27 cellular contexts compared by ENCODE assay signal in genomic region chr1:107623431-107623830, GRCh38.
"Had no signal": no experiment of that assay in that cellular context is flagged by ENCODE, and none has a peak within 500 bp of the region (broad histone marks: within the 10 kb centered on the region; RNA-seq: fewer than 3 reads in every experiment).

No MANE protein-coding gene starts in this region.

- H3K27ac Mint-ChIP-seq: activated B cell treated with CpG ODN at 0.5 μM for 24 hours; activated CD4-positive, alpha-beta memory T cell treated with anti-CD3 and anti-CD28 coated beads for 36 hours; activated CD4-positive, alpha-beta T cell treated with anti-CD3 and anti-CD28 coated beads, Interleukin-2, amount 10 ng/mL, durations not matched to agents 7 days and 5 days; activated naive CD4-positive, alpha-beta T cell treated with anti-CD3 and anti-CD28 coated beads, Interleukin-2, amount 50 U/mL, for 24 hours; T-cell had no signal

- H3K27me3 ChIP-seq: Peyer's patch had no signal

- H3K9me3 Mint-ChIP-seq: activated B cell treated with CpG ODN at 0.5 μM for 24 hours; activated CD4-positive, alpha-beta memory T cell treated with anti-CD3 and anti-CD28 coated beads for 36 hours; activated CD4-positive, alpha-beta T cell treated with anti-CD3 and anti-CD28 coated beads, Interleukin-2, amount 10 ng/mL, durations not matched to agents 7 days and 5 days; activated naive CD4-positive, alpha-beta T cell treated with anti-CD3 and anti-CD28 coated beads, Interleukin-2, amount 50 U/mL, for 24 hours; T-cell had no signal

- H3K36me3 ChIP-seq: Peyer's patch had no signal

- DNase-seq: activated B cell treated with CpG ODN at 0.5 μM for 24 hours; activated CD4-positive, alpha-beta memory T cell treated with anti-CD3 and anti-CD28 coated beads for 36 hours; activated CD4-positive, alpha-beta T cell treated with anti-CD3 and anti-CD28 coated beads for 1 hour; activated CD4-positive, alpha-beta T cell treated with anti-CD3 and anti-CD28 coated beads, Interleukin-2, amount 10 ng/mL, durations not matched to agents 7 days and 5 days; activated CD8-positive, alpha-beta memory T cell treated with anti-CD3 and anti-CD28 coated beads, Interleukin-2, amount 50 U/mL, for 48 hours; activated T-cell treated with anti-CD3 and anti-CD28 coated beads, Interleukin-2, amount 50 U/mL, for 1 hour; amygdala; central memory CD4-positive, alpha-beta T cell; Karpas-422; NCI-H1092; NCI-H1417; NCI-H1930; NCI-H2107; NCI-H2171 treated with DMSO at 0.1 percent for 48 hours; NCI-H345; NCI-H510A; NCI-H526 treated with DMSO at 0.1 percent for 48 hours; NCI-H82; NK-92 treated with Interleukin-12 subunit alpha and Interleukin-12 subunit beta, amount 100 ng/mL, for 24 hours; OCI-M1; Peyer's patch; T-cell; T-helper 2 cell; T1000 had no signal

- FAIRE-seq: TTC549 had no signal

- H3K4me1 Mint-ChIP-seq: T-cell had no signal

- H3K27me3 Mint-ChIP-seq: activated B cell treated with CpG ODN at 0.5 μM for 24 hours; activated CD4-positive, alpha-beta memory T cell treated with anti-CD3 and anti-CD28 coated beads for 36 hours; activated CD4-positive, alpha-beta T cell treated with anti-CD3 and anti-CD28 coated beads, Interleukin-2, amount 10 ng/mL, durations not matched to agents 7 days and 5 days; activated naive CD4-positive, alpha-beta T cell treated with anti-CD3 and anti-CD28 coated beads, Interleukin-2, amount 50 U/mL, for 24 hours; T-cell had no signal

- H3K4me3 ChIP-seq: Peyer's patch, SK-N-MC had no signal

- ATAC-seq: T-cell had no signal

- H3K4me1 ChIP-seq: Peyer's patch had no signal

- H3K36me3 Mint-ChIP-seq: T-cell had no signal

- H3K27ac ChIP-seq: Peyer's patch, SK-N-MC had no signal

- H3K4me3 Mint-ChIP-seq: activated B cell treated with CpG ODN at 0.5 μM for 24 hours; activated CD4-positive, alpha-beta memory T cell treated with anti-CD3 and anti-CD28 coated beads for 36 hours; activated CD4-positive, alpha-beta T cell treated with anti-CD3 and anti-CD28 coated beads, Interleukin-2, amount 10 ng/mL, durations not matched to agents 7 days and 5 days; activated naive CD4-positive, alpha-beta T cell treated with anti-CD3 and anti-CD28 coated beads, Interleukin-2, amount 50 U/mL, for 24 hours; T-cell had no signal

- H3K9me3 ChIP-seq: Peyer's patch had no signal
